Comparison of ENCODE assay signal across 8 cellular contexts in the genomic region with DNA sequence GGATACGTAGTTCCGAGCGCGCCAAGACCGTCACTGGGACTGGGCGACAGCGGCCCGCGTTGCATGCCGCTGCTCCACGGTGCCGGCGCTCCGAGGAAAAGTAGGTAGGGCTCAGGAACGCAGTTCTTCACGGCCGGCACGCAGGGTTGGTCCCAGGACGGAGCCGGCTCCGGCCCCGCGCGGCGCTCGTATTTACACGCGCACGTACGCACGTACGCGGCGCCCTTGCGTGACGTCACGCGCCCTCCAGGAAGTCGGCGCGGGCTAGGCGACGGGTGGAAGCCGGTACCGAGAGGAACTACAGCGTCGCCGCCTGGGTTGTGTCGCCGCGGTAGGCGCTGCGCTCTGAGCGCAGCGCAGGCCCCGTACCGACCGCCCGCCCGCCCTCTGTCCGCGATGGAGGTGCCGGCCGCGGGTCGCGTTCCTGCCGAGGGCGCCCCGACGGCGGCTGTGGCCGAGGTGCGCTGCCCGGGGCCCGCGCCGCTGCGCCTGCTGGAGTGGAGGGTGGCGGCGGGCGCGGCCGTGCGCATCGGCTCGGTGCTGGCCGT. TPM values are rescaled to one million over a fixed set of nuclear protein-coding genes. Genes with fewer than 3 reads are reported as not detected.
DNase-seq lines count a peak whose midpoint lies in the region; ATAC-seq, FAIRE-seq and TF ChIP-seq lines count a peak whose summit lies in the region.

A gene with protein sequence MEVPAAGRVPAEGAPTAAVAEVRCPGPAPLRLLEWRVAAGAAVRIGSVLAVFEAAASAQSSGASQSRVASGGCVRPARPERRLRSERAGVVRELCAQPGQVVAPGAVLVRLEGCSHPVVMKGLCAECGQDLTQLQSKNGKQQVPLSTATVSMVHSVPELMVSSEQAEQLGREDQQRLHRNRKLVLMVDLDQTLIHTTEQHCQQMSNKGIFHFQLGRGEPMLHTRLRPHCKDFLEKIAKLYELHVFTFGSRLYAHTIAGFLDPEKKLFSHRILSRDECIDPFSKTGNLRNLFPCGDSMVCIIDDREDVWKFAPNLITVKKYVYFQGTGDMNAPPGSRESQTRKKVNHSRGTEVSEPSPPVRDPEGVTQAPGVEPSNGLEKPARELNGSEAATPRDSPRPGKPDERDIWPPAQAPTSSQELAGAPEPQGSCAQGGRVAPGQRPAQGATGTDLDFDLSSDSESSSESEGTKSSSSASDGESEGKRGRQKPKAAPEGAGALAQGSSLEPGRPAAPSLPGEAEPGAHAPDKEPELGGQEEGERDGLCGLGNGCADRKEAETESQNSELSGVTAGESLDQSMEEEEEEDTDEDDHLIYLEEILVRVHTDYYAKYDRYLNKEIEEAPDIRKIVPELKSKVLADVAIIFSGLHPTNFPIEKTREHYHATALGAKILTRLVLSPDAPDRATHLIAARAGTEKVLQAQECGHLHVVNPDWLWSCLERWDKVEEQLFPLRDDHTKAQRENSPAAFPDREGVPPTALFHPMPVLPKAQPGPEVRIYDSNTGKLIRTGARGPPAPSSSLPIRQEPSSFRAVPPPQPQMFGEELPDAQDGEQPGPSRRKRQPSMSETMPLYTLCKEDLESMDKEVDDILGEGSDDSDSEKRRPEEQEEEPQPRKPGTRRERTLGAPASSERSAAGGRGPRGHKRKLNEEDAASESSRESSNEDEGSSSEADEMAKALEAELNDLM (plus strand): TSS at position 252 of the 548 bp plus-strand sequence. CDS start 145 bp downstream, at position 397.

- peaks cover 16% of the 10 kb centered on the region for H3K4me1 ChIP-seq in endothelial cell of umbilical vein (ENCODE audit: control insufficient read depth, extremely low read depth, insufficient read depth, low read length)

- peak within 1 kb of the TSS; percentile 93 for H3K4me3 Mint-ChIP-seq in activated CD8-positive, alpha-beta memory T cell treated with anti-CD3 and anti-CD28 coated beads, Interleukin-2, amount 10 ng/mL, durations not matched to agents 7 days and 5 days

- peaks cover 46% of the 10 kb centered on the region for H3K36me3 Mint-ChIP-seq in activated CD8-positive, alpha-beta memory T cell treated with anti-CD3 and anti-CD28 coated beads, Interleukin-2, amount 10 ng/mL, durations not matched to agents 7 days and 5 days

- peak within 1 kb of the TSS; percentile 60 for H3K9ac ChIP-seq in endothelial cell of umbilical vein (replicated peaks; ENCODE audit: extremely low read depth, insufficient read depth, low read length)

- H3K27me3 ChIP-seq in endothelial cell of umbilical vein (ENCODE audit: control insufficient read depth in 2 of 2, insufficient read depth in 2 of 2, low read length in 2 of 2): no peaks in the 10 kb centered on the region

- H3K4me2 ChIP-seq in endothelial cell of umbilical vein (ENCODE audit: insufficient read depth, low read length): peak within 1 kb of the TSS; percentile 78

- H4K20me1 ChIP-seq in endothelial cell of umbilical vein (replicated peaks; ENCODE audit: control insufficient read depth, extremely low read depth, insufficient read depth, low read length): no peaks in the 10 kb centered on the region

- TF ChIP-seq POLR2A in endothelial cell of umbilical vein (IDR thresholded peaks at IDR 0.05; ENCODE audit: low read depth, low read length): no peak

- DNase-seq in COR-L47 (lab: John Stamatoyannopoulos, UW) (peak; percentile 96), GM20000 (ENCODE audit: low spot score) (peak; percentile 97), HS-27A (ENCODE audit: low read depth) (peak; percentile 51), NOMO-1 treated with dmso at 0.1 percent for 144 hours (lab: John Stamatoyannopoulos, UW; ENCODE audit: unreplicated experiment) (peak; percentile 70), endothelial cell of umbilical vein (ENCODE audit: low read depth, low spot score) (peak; percentile 96), midbrain (lab: John Stamatoyannopoulos, UW) (peak; percentile 94)
- peak; percentile 93 for DNase-seq in activated CD8-positive, alpha-beta memory T cell treated with anti-CD3 and anti-CD28 coated beads, Interleukin-2, amount 10 ng/mL, durations not matched to agents 7 days and 5 days
- DNase-seq in stimulated activated CD8-positive, alpha-beta memory T cell treated with anti-CD3 and anti-CD28 coated beads, Interleukin-15, amount 100 ng/mL, for 48 hours (ENCODE audit: low read depth in 2 of 2): peak; percentile 83 to 84

- BruUV-seq in endothelial cell of umbilical vein (replicated peaks; lab: Mats Ljungman, UMichigan): no TSS peak

- POLR2A ChIA-PET in endothelial cell of umbilical vein (lab: Charles Lee): no interaction called here

- H3K9me3 ChIP-seq in endothelial cell of umbilical vein (replicated peaks; ENCODE audit: control insufficient read depth, insufficient read depth, low read length): no peaks in the 10 kb centered on the region

- peaks cover 53% of the 10 kb centered on the region for H3K4me1 Mint-ChIP-seq in activated CD8-positive, alpha-beta memory T cell treated with anti-CD3 and anti-CD28 coated beads, Interleukin-2, amount 10 ng/mL, durations not matched to agents 7 days and 5 days

- H3K27me3 Mint-ChIP-seq in activated CD8-positive, alpha-beta memory T cell treated with anti-CD3 and anti-CD28 coated beads, Interleukin-2, amount 10 ng/mL, durations not matched to agents 7 days and 5 days: no peaks in the 10 kb centered on the region

- H3K9me3 Mint-ChIP-seq in activated CD8-positive, alpha-beta memory T cell treated with anti-CD3 and anti-CD28 coated beads, Interleukin-2, amount 10 ng/mL, durations not matched to agents 7 days and 5 days (ENCODE audit: low read depth): peaks cover 2% of the 10 kb centered on the region

- H3K4me3 ChIP-seq in endothelial cell of umbilical vein (replicated peaks in 1 of 3; ENCODE audit: insufficient read depth in 1 of 3, low read depth in 1 of 3, low read length in 3 of 3): peak within 1 kb of the TSS; percentile 82 to 99 (median 83)

- CTCF ChIA-PET in activated CD8-positive, alpha-beta memory T cell treated with anti-CD3 and anti-CD28 coated beads, Interleukin-2, amount 10 ng/mL, durations not matched to agents 7 days and 5 days (lab: Charles Lee): interaction anchor here (0.9 to 1.0 kb wide), 2 partner anchors 284 to 301 kb away, joined by 3 to 5 read pairs; no protein-coding TSS in a partner anchor
- CTCF ChIA-PET in endothelial cell of umbilical vein (lab: Charles Lee): interaction anchor here (1.1 kb wide), 1 partner anchor 355 kb away, joined by 6 read pairs; a partner anchor contains a TSS

- ATAC-seq in activated CD8-positive, alpha-beta memory T cell treated with anti-CD3 and anti-CD28 coated beads, Interleukin-2, amount 10 ng/mL, durations not matched to agents 7 days and 5 days: peak; percentile 67

- H3K36me3 ChIP-seq in endothelial cell of umbilical vein (ENCODE audit: control insufficient read depth in 2 of 2, extremely low read depth in 1 of 2, insufficient read depth in 2 of 2, low read length in 2 of 2): peaks cover 0 to 3% of the 10 kb centered on the region in 2 experiments

- no peak for FAIRE-seq in endothelial cell of umbilical vein (lab: Jason Lieb, UNC)

- peak within 1 kb of the TSS; percentile 73 for H3K27ac ChIP-seq in endothelial cell of umbilical vein (ENCODE audit: insufficient read depth, low read depth, low read length)

- H3K79me2 ChIP-seq in endothelial cell of umbilical vein (ENCODE audit: control insufficient read depth, insufficient read depth, low read length): peaks cover 52% of the 10 kb centered on the region

- TF ChIP-seq CTCF in GM20000 (IDR thresholded peaks at IDR 0.05; ENCODE audit: extremely low read depth, missing control alignments) (no peak), endothelial cell of umbilical vein (IDR thresholded peaks at IDR 0.05; ENCODE audit: extremely low read depth in 1 of 2, insufficient read depth in 1 of 2, low read depth in 1 of 2, low read length in 2 of 2) (no peak)

- intact Hi-C loops in endothelial cell of umbilical vein (cut with micrococcal nuclease): loop anchor here (1.0 to 5.0 kb wide), 6 partner anchors 273 to 429 kb away; a partner anchor contains a TSS

- H3K27ac Mint-ChIP-seq in activated CD8-positive, alpha-beta memory T cell treated with anti-CD3 and anti-CD28 coated beads, Interleukin-2, amount 10 ng/mL, durations not matched to agents 7 days and 5 days: peak within 1 kb of the TSS; percentile 99

- peak within 1 kb of the TSS; percentile 83 for H2AFZ ChIP-seq in endothelial cell of umbilical vein (ENCODE audit: low read depth, low read length)

- H3K9me1 ChIP-seq in endothelial cell of umbilical vein (replicated peaks; ENCODE audit: control insufficient read depth, extremely low read depth, insufficient read depth, low read length): no peaks in the 10 kb centered on the region

- dilution Hi-C loops in endothelial cell of umbilical vein (cut with MboI; ENCODE audit: extremely low pct_ligation_motif_present, low sequenced_read_pairs): no loop called here

TF ChIP-seq in endothelial cell of umbilical vein, 7 proteins besides CTCF, POLR2A, EP300 and RAD21:
- TF ChIP-seq POLR2AphosphoS5 (IDR thresholded peaks at IDR 0.05; ENCODE audit: insufficient read depth, low read depth, low read length): peak; percentile 62
- TF ChIP-seq, protein P1, sequence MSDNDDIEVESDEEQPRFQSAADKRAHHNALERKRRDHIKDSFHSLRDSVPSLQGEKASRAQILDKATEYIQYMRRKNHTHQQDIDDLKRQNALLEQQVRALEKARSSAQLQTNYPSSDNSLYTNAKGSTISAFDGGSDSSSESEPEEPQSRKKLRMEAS (IDR thresholded peaks at IDR 0.05; ENCODE audit: insufficient read depth, insufficient read length): no peak

RNA-seq across cellular contexts. Expression of the gene that starts here (rescaled TPM):
- total RNA-seq in activated CD8-positive, alpha-beta memory T cell treated with anti-CD3 and anti-CD28 coated beads, Interleukin-2, amount 10 ng/mL, durations not matched to agents 7 days and 5 days: 10 to 100 TPM; 38.4 to 39.7 TPM
- 23.5 and 27.6 TPM in 2 replicates for total RNA-seq in endothelial cell of umbilical vein
- polyA plus RNA-seq in endothelial cell of umbilical vein: 13.5 and 15.3 TPM in 2 replicates
- polyA plus RNA-seq in endothelial cell of umbilical vein (2011; cell fraction: cytosol; rRNA removed): 11.4 and 12.7 TPM in 2 replicates
- polyA plus RNA-seq in endothelial cell of umbilical vein (2011; cell fraction: nucleus; rRNA removed): 22.4 and 24.7 TPM in 2 replicates
- polyA plus RNA-seq in endothelial cell of umbilical vein (2012): 14.8 and 15.6 TPM in 2 replicates
- polyA minus RNA-seq in endothelial cell of umbilical vein: 10.5 and 13.8 TPM in 2 replicates
- polyA minus RNA-seq in endothelial cell of umbilical vein (2011; cell fraction: cytosol; rRNA and poly(A)+ RNA removed): 8.6 TPM
- polyA minus RNA-seq in endothelial cell of umbilical vein (2011; cell fraction: nucleus; rRNA and poly(A)+ RNA removed): 14.1 and 18.1 TPM in 2 replicates

Comparison
In these comparisons a context has a peak if more than half of its experiments do, and no peak if none do; other contexts are left out.
1. Peak in every context shown above with its lines: DNase-seq, ATAC-seq, H3K4me3 ChIP-seq and H3K27ac ChIP-seq.